In genomic region chr2:9113262-9113661, GRCh38 we compare ENCODE assay signal across 27 cellular contexts.
"Had no signal": no experiment of that assay in that cellular context is flagged by ENCODE, and none has a peak within 500 bp of the region (broad histone marks: within the 10 kb centered on the region; RNA-seq: fewer than 3 reads in every experiment).

No MANE protein-coding gene starts in this region.

- H3K27ac ChIP-seq: body of pancreas, cardiac muscle cell, hepatocyte, left lung, neutrophil, ovary, prostate gland, upper lobe of right lung, WERI-Rb-1 had no signal

- H3K79me2 ChIP-seq: hepatocyte had no signal

- H3K4me3 ChIP-seq: body of pancreas, cardiac muscle cell, hepatocyte, left lung, lung, ovary, prostate gland, upper lobe of right lung had no signal

- FAIRE-seq: endometrium had no signal

- H3K4me2 ChIP-seq: hepatocyte had no signal

- H3K27me3 ChIP-seq: body of pancreas, cardiac muscle cell, hepatocyte, left lung, neutrophil, ovary, upper lobe of right lung had no signal

- ATAC-seq: activated CD8-positive, alpha-beta memory T cell treated with anti-CD3 and anti-CD28 coated beads, Interleukin-2, amount 10 ng/mL, durations not matched to agents 7 days and 5 days; activated CD8-positive, alpha-beta T cell treated with anti-CD3 and anti-CD28 coated beads for 36 hours; activated naive CD8-positive, alpha-beta T cell treated with anti-CD3 and anti-CD28 coated beads, Interleukin-2, amount 50 U/mL, for 24 hours; body of pancreas; left lung; natural killer cell; upper lobe of right lung had no signal

- H3K36me3 ChIP-seq: cardiac muscle cell, left lung, neutrophil, ovary, prostate gland, upper lobe of right lung, WERI-Rb-1 had no signal

- H3K4me1 ChIP-seq: body of pancreas, prostate gland had no signal

- DNase-seq: activated CD4-positive, alpha-beta T cell treated with anti-CD3 and anti-CD28 coated beads, Interleukin-2, amount 10 ng/mL, durations not matched to agents 7 days and 5 days; activated CD4-positive, CD25-positive, alpha-beta regulatory T cell treated with anti-CD3 and anti-CD28 coated beads, Interleukin-2, amount 50 U/mL, for 72 hours; activated CD8-positive, alpha-beta memory T cell treated with anti-CD3 and anti-CD28 coated beads, Interleukin-2, amount 10 ng/mL, durations not matched to agents 7 days and 5 days; activated CD8-positive, alpha-beta T cell treated with anti-CD3 and anti-CD28 coated beads for 36 hours; activated gamma-delta T cell; activated naive CD4-positive, alpha-beta T cell treated with anti-CD3 and anti-CD28 coated beads, Interleukin-2, amount 50 U/mL, for 16 hours; activated naive CD8-positive, alpha-beta T cell treated with anti-CD3 and anti-CD28 coated beads, Interleukin-2, amount 50 U/mL, for 24 hours; anterior cingulate cortex; body of pancreas; effector CD4-positive, alpha-beta T cell; foreskin melanocyte; glutamatergic neuron; immature natural killer cell; kidney glomerular epithelial cell; left lung; natural killer cell; ovary; stimulated activated CD4-positive, alpha-beta T cell treated with anti-CD3 and anti-CD28 coated beads, Interleukin-4, amount 100 ng/mL, for 1 hour; stimulated activated naive CD4-positive, alpha-beta T cell treated with Interleukin-2 at 50 U/mL for 16 hours; upper lobe of right lung; WERI-Rb-1 had no signal

- H3K9me3 ChIP-seq: body of pancreas, left lung, neutrophil, ovary, prostate gland, upper lobe of right lung had no signal
